16 cellular contexts compared by ENCODE assay signal in the genomic region with DNA sequence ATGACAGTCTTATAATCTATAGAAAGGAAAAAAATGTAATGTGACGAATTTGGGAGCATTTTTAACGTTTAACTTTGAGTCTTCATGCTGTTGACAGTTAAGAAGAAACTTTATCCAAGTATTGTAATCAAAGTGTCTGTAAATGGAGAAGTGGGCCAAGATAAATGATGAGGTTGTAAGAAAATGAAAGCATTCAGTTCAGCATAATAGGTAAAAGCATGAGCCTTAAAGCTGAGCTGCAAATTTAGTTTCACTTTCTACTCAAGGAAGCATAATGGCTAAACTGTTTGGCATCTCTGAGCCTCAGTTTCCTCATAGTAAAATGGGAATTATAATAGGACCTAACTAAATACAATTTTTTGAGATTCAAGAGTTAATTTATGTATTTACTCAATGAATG.
A peak's percentile ranks its signal among the peaks of the same experiment; 100 is the strongest.
DNase-seq lines count a peak whose midpoint lies in the region; ATAC-seq and TF ChIP-seq lines count a peak whose summit lies in the region.
"Had no signal": no experiment of that assay in that cellular context is flagged by ENCODE, and none has a peak within 500 bp of the region (broad histone marks: within the 10 kb centered on the region; RNA-seq: fewer than 3 reads in every experiment).

No MANE protein-coding gene starts in this region.

- H3K27me3 ChIP-seq in sigmoid colon: no peaks in the 10 kb centered on the region
- H3K27me3 ChIP-seq: cardiac muscle cell, left lung had no signal

- no peak overlapping the region for H3K4me3 ChIP-seq in sigmoid colon
- H3K4me3 ChIP-seq: cardiac muscle cell, left lung had no signal

- POLR2A ChIA-PET in activated naive CD8-positive, alpha-beta T cell treated with anti-CD3 and anti-CD28 coated beads, Interleukin-2, amount 10 ng/mL, durations not matched to agents 7 days and 5 days (lab: Charles Lee): no interaction called here

- 58 to 61% methylated on average over 2 of the region's 2 CpGs for WGBS in sigmoid colon, 2 donors

- no peaks in the 10 kb centered on the region for H3K27me3 Mint-ChIP-seq in activated naive CD8-positive, alpha-beta T cell treated with anti-CD3 and anti-CD28 coated beads, Interleukin-2, amount 10 ng/mL, durations not matched to agents 7 days and 5 days
- no peaks in the 10 kb centered on the region for H3K27me3 Mint-ChIP-seq in activated naive CD8-positive, alpha-beta T cell treated with anti-CD3 and anti-CD28 coated beads, Interleukin-2, amount 50 U/mL, for 24 hours
- no peaks in the 10 kb centered on the region for H3K27me3 Mint-ChIP-seq in naive B cell

- H3K36me3 ChIP-seq in sigmoid colon: no peaks in the 10 kb centered on the region
- H3K36me3 ChIP-seq: cardiac muscle cell, left lung had no signal

- H3K9me3 ChIP-seq in sigmoid colon: no peaks in the 10 kb centered on the region
- H3K9me3 ChIP-seq: left lung had no signal

- no peaks in the 10 kb centered on the region for H3K36me3 Mint-ChIP-seq in activated naive CD8-positive, alpha-beta T cell treated with anti-CD3 and anti-CD28 coated beads, Interleukin-2, amount 10 ng/mL, durations not matched to agents 7 days and 5 days
- no peaks in the 10 kb centered on the region for H3K36me3 Mint-ChIP-seq in activated naive CD8-positive, alpha-beta T cell treated with anti-CD3 and anti-CD28 coated beads, Interleukin-2, amount 50 U/mL, for 24 hours (ENCODE audit: low read depth)
- no peaks in the 10 kb centered on the region for H3K36me3 Mint-ChIP-seq in naive B cell
- H3K36me3 Mint-ChIP-seq: natural killer cell had no signal

- TF ChIP-seq CTCF in sigmoid colon (IDR thresholded peaks at IDR 0.05): no peak

- no peaks in the 10 kb centered on the region for H3K4me1 ChIP-seq in sigmoid colon
- H3K4me1 ChIP-seq: left lung had no signal

- intact Hi-C loops in sigmoid colon (cut with DNase I): no loop called here

- H3K9me3 Mint-ChIP-seq in activated naive CD8-positive, alpha-beta T cell treated with anti-CD3 and anti-CD28 coated beads, Interleukin-2, amount 10 ng/mL, durations not matched to agents 7 days and 5 days: no peaks in the 10 kb centered on the region
- H3K9me3 Mint-ChIP-seq in activated naive CD8-positive, alpha-beta T cell treated with anti-CD3 and anti-CD28 coated beads, Interleukin-2, amount 50 U/mL, for 24 hours: no peaks in the 10 kb centered on the region
- peaks cover 0 to 6% (median 0%) of the 10 kb centered on the region in 7 donors for H3K9me3 Mint-ChIP-seq in naive B cell
- H3K9me3 Mint-ChIP-seq: activated T-helper 1 cell treated with anti-CD3 and anti-CD28 coated beads, Interleukin-12 subunit alpha, Interleukin-12 subunit beta, Interleukin-2, Interleukin-4 antibody, amounts not matched to agents 30 ng/mL and 10 ng/mL and 1 ng/mL, durations not matched to agents 14 hours and 24 hours and 36 hours had no signal

- H3K27ac ChIP-seq in sigmoid colon: no peak overlapping the region
- H3K27ac ChIP-seq: cardiac muscle cell, left lung had no signal

- no peaks in the 10 kb centered on the region for H3K4me1 Mint-ChIP-seq in activated naive CD8-positive, alpha-beta T cell treated with anti-CD3 and anti-CD28 coated beads, Interleukin-2, amount 10 ng/mL, durations not matched to agents 7 days and 5 days
- peaks cover 2% of the 10 kb centered on the region for H3K4me1 Mint-ChIP-seq in activated naive CD8-positive, alpha-beta T cell treated with anti-CD3 and anti-CD28 coated beads, Interleukin-2, amount 50 U/mL, for 24 hours
- H3K4me1 Mint-ChIP-seq in naive B cell: peaks cover 4% of the 10 kb centered on the region in 3 donors
- H3K4me1 Mint-ChIP-seq: natural killer cell had no signal

- peak overlapping the region; percentile 55 for H3K4me3 Mint-ChIP-seq in activated naive CD8-positive, alpha-beta T cell treated with anti-CD3 and anti-CD28 coated beads, Interleukin-2, amount 10 ng/mL, durations not matched to agents 7 days and 5 days
- H3K4me3 Mint-ChIP-seq in activated naive CD8-positive, alpha-beta T cell treated with anti-CD3 and anti-CD28 coated beads, Interleukin-2, amount 50 U/mL, for 24 hours: no peak overlapping the region
- H3K4me3 Mint-ChIP-seq in naive B cell: no peak overlapping the region
- H3K4me3 Mint-ChIP-seq: activated T-helper 1 cell treated with anti-CD3 and anti-CD28 coated beads, Interleukin-12 subunit alpha, Interleukin-12 subunit beta, Interleukin-2, Interleukin-4 antibody, amounts not matched to agents 30 ng/mL and 10 ng/mL and 1 ng/mL, durations not matched to agents 14 hours and 24 hours and 36 hours; natural killer cell had no signal

- TF ChIP-seq EP300 in sigmoid colon (IDR thresholded peaks at IDR 0.05): no peak

- DNase-seq in activated naive CD8-positive, alpha-beta T cell treated with anti-CD3 and anti-CD28 coated beads, Interleukin-2, amount 10 ng/mL, durations not matched to agents 7 days and 5 days: no peak
- no peak for DNase-seq in activated naive CD8-positive, alpha-beta T cell treated with anti-CD3 and anti-CD28 coated beads, Interleukin-2, amount 50 U/mL, for 24 hours
- DNase-seq in naive B cell (peak; percentile 3), sigmoid colon (no peak), hippocampal formation (lab: John Stamatoyannopoulos, UW) (no peak)
- DNase-seq: natural killer cell; NCI-H1105; NCI-H526; stimulated activated CD4-positive, alpha-beta T cell treated with anti-CD3 and anti-CD28 coated beads, Interleukin-4, amount 100 ng/mL, for 24 hours; stimulated activated naive CD4-positive, alpha-beta T cell treated with Interleukin-2 at 50 U/mL for 16 hours had no signal

- ATAC-seq in activated naive CD8-positive, alpha-beta T cell treated with anti-CD3 and anti-CD28 coated beads, Interleukin-2, amount 10 ng/mL, durations not matched to agents 7 days and 5 days (ENCODE audit: low read depth): no peak
- no peak for ATAC-seq in activated naive CD8-positive, alpha-beta T cell treated with anti-CD3 and anti-CD28 coated beads, Interleukin-2, amount 50 U/mL, for 24 hours
- ATAC-seq in HG02973 (IDR thresholded peaks at IDR 0.05; ENCODE audit: unreplicated experiment) (peak; percentile 54), SK-N-SH treated with all-trans-retinoic acid at 6 μM for 48 hours (peak; percentile 51; the same call in 2 of the 3 replicates), naive B cell (ENCODE audit: low read depth in 2 of 2) (peak; percentile 46 to 56), HG03097 (IDR thresholded peaks at IDR 0.05; ENCODE audit: low FRiP score, unreplicated experiment) (no peak)
- ATAC-seq: left lung, natural killer cell had no signal

- no peak for TF ChIP-seq POLR2A in sigmoid colon (IDR thresholded peaks at IDR 0.05)

- H3K27ac Mint-ChIP-seq in activated naive CD8-positive, alpha-beta T cell treated with anti-CD3 and anti-CD28 coated beads, Interleukin-2, amount 10 ng/mL, durations not matched to agents 7 days and 5 days: no peak overlapping the region
- no peak overlapping the region for H3K27ac Mint-ChIP-seq in activated naive CD8-positive, alpha-beta T cell treated with anti-CD3 and anti-CD28 coated beads, Interleukin-2, amount 50 U/mL, for 24 hours
- H3K27ac Mint-ChIP-seq in naive B cell: peak overlapping the region in 1 of 6 donors; percentile 68
- H3K27ac Mint-ChIP-seq: activated T-helper 1 cell treated with anti-CD3 and anti-CD28 coated beads, Interleukin-12 subunit alpha, Interleukin-12 subunit beta, Interleukin-2, Interleukin-4 antibody, amounts not matched to agents 30 ng/mL and 10 ng/mL and 1 ng/mL, durations not matched to agents 14 hours and 24 hours and 36 hours; natural killer cell had no signal

TF ChIP-seq in SK-N-SH treated with all-trans-retinoic acid at 6 μM for 48 hours, 23 proteins besides CTCF, POLR2A, EP300 and RAD21:
- TF ChIP-seq TOX (CRISPR knock-in tag; IDR thresholded peaks at IDR 0.05; ENCODE audit: borderline replicate concordance): peak; percentile 87
- no peak for TF ChIP-seq SNAI2 (CRISPR knock-in tag; IDR thresholded peaks at IDR 0.05)

Comparison
In these comparisons a context has a peak if more than half of its experiments do, and no peak if none do; other contexts are left out.
1. ATAC-seq: peak in HG02973 (single experiment), SK-N-SH treated with all-trans-retinoic acid at 6 μM for 48 hours (single experiment) and naive B cell (2 of 2); none in activated naive CD8-positive, alpha-beta T cell treated with anti-CD3 and anti-CD28 coated beads, Interleukin-2, amount 10 ng/mL, durations not matched to agents 7 days and 5 days (single experiment), activated naive CD8-positive, alpha-beta T cell treated with anti-CD3 and anti-CD28 coated beads, Interleukin-2, amount 50 U/mL, for 24 hours (single experiment) and HG03097 (single experiment).